12 cellular contexts compared by ENCODE assay signal in genomic region chr1:22957066-22957465, GRCh38. TPM values are rescaled to one million over a fixed set of nuclear protein-coding genes. Genes with fewer than 3 reads are reported as not detected.
"Had no signal": no experiment of that assay in that cellular context is flagged by ENCODE, and none has a peak within 500 bp of the region (broad histone marks: within the 10 kb centered on the region; RNA-seq: fewer than 3 reads in every experiment).

No MANE protein-coding gene starts in this region.

- H3K36me3 ChIP-seq: HAP-1 had no signal

- H3K4me2 ChIP-seq: GM23338 had no signal

- H3K4me3 ChIP-seq: GM23248, GM23338, HAP-1 had no signal

- H3K4me1 ChIP-seq: HAP-1 had no signal

- DNase-seq: GM23248, GOT3, H7, H9, HCEC 1CT, HFFc6 had no signal

- ATAC-seq: GM23338, HCT116 had no signal

- H3K9me3 ChIP-seq: HAP-1 had no signal

- FAIRE-seq: H1, H54 had no signal

- H2AFZ ChIP-seq: GM23248, GM23338 had no signal

- H3K27ac ChIP-seq: GM23248 had no signal

- H3K9me3 Mint-ChIP-seq: GM23338, H9, HFFc6 had no signal

- H3K4me3 Mint-ChIP-seq: GM23338, H9, HFFc6 had no signal

- H3K4me1 Mint-ChIP-seq: GM23338, H9 had no signal

- H3K9ac ChIP-seq: GM23248 had no signal

- H3K27ac Mint-ChIP-seq: GM23338, H9, HFFc6 had no signal

RNA-seq across cellular contexts. Expression of gene LACTBL1, which starts 15.6 kb away (rescaled TPM):
- total RNA-seq: GM23248, GM23338, H1, H4, H7, H9, HFFc6 had no signal
- polyA plus RNA-seq: GM23248, GM23338, H1 had no signal

RNA-seq across cellular contexts. Expression of gene TEX46, which starts 58.6 kb away (rescaled TPM):
- total RNA-seq: GM23248, GM23338, H1, H4, H7, H9, HFFc6 had no signal
- polyA plus RNA-seq: GM23248, H1 had no signal
